Comparison of ENCODE assay signal across 1 cellular context in the genomic region with DNA sequence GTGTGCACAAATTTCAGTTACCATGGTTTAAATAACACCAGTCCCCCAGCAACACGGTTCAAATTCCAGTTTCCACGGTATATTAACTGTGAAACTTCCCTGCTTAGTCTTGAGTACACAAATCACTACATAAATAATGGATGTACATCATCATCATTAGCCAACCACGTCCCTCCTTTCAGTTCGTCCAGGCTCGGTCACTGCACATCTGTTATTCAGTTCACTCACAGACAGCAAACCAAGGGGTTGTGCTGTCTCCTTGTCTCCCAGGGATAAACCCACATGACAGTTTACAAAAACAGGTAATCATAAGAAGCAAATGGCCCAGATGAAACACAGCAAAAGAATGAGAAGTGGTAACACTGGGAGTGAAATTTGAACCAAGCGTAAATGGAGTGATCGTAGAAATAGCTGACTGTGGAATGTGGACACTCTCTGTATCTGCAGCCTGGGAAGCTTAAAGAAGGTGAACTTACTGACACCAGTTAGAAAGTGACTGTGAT.
TF ChIP-seq lines count a peak whose summit lies in the region.

No MANE protein-coding gene starts in this region.

TF ChIP-seq in HepG2, 621 proteins besides CTCF, POLR2A, EP300 and RAD21 (continued from another document and continues in another):
- TF ChIP-seq RAD51 (IDR thresholded peaks at IDR 0.05; ENCODE audit: borderline replicate concordance), result no peak
- no peak for TF ChIP-seq ZNF878 (CRISPR knock-in tag; IDR thresholded peaks at IDR 0.05)
- TF ChIP-seq, protein P1, sequence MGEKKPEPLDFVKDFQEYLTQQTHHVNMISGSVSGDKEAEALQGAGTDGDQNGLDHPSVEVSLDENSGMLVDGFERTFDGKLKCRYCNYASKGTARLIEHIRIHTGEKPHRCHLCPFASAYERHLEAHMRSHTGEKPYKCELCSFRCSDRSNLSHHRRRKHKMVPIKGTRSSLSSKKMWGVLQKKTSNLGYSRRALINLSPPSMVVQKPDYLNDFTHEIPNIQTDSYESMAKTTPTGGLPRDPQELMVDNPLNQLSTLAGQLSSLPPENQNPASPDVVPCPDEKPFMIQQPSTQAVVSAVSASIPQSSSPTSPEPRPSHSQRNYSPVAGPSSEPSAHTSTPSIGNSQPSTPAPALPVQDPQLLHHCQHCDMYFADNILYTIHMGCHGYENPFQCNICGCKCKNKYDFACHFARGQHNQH (CRISPR knock-in tag; IDR thresholded peaks at IDR 0.05), result no peak
- TF ChIP-seq HNF4A (CRISPR knock-in tag; IDR thresholded peaks at IDR 0.05), result peak; percentile 55
- TF ChIP-seq, protein P2, sequence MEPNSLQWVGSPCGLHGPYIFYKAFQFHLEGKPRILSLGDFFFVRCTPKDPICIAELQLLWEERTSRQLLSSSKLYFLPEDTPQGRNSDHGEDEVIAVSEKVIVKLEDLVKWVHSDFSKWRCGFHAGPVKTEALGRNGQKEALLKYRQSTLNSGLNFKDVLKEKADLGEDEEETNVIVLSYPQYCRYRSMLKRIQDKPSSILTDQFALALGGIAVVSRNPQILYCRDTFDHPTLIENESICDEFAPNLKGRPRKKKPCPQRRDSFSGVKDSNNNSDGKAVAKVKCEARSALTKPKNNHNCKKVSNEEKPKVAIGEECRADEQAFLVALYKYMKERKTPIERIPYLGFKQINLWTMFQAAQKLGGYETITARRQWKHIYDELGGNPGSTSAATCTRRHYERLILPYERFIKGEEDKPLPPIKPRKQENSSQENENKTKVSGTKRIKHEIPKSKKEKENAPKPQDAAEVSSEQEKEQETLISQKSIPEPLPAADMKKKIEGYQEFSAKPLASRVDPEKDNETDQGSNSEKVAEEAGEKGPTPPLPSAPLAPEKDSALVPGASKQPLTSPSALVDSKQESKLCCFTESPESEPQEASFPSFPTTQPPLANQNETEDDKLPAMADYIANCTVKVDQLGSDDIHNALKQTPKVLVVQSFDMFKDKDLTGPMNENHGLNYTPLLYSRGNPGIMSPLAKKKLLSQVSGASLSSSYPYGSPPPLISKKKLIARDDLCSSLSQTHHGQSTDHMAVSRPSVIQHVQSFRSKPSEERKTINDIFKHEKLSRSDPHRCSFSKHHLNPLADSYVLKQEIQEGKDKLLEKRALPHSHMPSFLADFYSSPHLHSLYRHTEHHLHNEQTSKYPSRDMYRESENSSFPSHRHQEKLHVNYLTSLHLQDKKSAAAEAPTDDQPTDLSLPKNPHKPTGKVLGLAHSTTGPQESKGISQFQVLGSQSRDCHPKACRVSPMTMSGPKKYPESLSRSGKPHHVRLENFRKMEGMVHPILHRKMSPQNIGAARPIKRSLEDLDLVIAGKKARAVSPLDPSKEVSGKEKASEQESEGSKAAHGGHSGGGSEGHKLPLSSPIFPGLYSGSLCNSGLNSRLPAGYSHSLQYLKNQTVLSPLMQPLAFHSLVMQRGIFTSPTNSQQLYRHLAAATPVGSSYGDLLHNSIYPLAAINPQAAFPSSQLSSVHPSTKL (CRISPR knock-in tag; IDR thresholded peaks at IDR 0.05), result peak; percentile 41; the same call in 1 of the 2 replicates
- peak; percentile 46 for TF ChIP-seq ASH2L (IDR thresholded peaks at IDR 0.05; ENCODE audit: insufficient read length, low read depth, low read length)
- peak; percentile 64; the same call in 1 of the 2 replicates for TF ChIP-seq RFX1 (IDR thresholded peaks at IDR 0.05)
- TF ChIP-seq GATAD2A (CRISPR knock-in tag; IDR thresholded peaks at IDR 0.05), result peak; percentile 19; the same call in 1 of the 2 replicates
- TF ChIP-seq, protein P3, sequence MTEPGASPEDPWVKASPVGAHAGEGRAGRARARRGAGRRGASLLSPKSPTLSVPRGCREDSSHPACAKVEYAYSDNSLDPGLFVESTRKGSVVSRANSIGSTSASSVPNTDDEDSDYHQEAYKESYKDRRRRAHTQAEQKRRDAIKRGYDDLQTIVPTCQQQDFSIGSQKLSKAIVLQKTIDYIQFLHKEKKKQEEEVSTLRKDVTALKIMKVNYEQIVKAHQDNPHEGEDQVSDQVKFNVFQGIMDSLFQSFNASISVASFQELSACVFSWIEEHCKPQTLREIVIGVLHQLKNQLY (CRISPR knock-in tag; IDR thresholded peaks at IDR 0.05), result no peak
- TF ChIP-seq SOX5 (CRISPR knock-in tag; IDR thresholded peaks at IDR 0.05; ENCODE audit: borderline replicate concordance), result peak; percentile 10; the same call in 1 of the 2 replicates
- TF ChIP-seq, protein P4, sequence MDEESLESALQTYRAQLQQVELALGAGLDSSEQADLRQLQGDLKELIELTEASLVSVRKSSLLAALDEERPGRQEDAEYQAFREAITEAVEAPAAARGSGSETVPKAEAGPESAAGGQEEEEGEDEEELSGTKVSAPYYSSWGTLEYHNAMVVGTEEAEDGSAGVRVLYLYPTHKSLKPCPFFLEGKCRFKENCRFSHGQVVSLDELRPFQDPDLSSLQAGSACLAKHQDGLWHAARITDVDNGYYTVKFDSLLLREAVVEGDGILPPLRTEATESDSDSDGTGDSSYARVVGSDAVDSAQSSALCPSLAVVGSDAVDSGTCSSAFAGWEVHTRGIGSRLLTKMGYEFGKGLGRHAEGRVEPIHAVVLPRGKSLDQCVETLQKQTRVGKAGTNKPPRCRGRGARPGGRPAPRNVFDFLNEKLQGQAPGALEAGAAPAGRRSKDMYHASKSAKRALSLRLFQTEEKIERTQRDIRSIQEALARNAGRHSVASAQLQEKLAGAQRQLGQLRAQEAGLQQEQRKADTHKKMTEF (CRISPR knock-in tag; IDR thresholded peaks at IDR 0.05), result 0 out of 2 replicates have a peak, but pooled peaks have one; percentile 20
- peak; percentile 67; the same call in 1 of the 2 replicates for TF ChIP-seq ZMYM4 (CRISPR knock-in tag; IDR thresholded peaks at IDR 0.05)
- TF ChIP-seq KLF16 (CRISPR knock-in tag; IDR thresholded peaks at IDR 0.05), result peak in 1 of 2 experiments; percentile 23; a peak in 1 of 4 replicates
- no peak for TF ChIP-seq KDM1A (CRISPR knock-in tag; IDR thresholded peaks at IDR 0.05)
- no peak for TF ChIP-seq MTA1 (CRISPR knock-in tag; IDR thresholded peaks at IDR 0.05; ENCODE audit: borderline replicate concordance)
- TF ChIP-seq, protein P5, sequence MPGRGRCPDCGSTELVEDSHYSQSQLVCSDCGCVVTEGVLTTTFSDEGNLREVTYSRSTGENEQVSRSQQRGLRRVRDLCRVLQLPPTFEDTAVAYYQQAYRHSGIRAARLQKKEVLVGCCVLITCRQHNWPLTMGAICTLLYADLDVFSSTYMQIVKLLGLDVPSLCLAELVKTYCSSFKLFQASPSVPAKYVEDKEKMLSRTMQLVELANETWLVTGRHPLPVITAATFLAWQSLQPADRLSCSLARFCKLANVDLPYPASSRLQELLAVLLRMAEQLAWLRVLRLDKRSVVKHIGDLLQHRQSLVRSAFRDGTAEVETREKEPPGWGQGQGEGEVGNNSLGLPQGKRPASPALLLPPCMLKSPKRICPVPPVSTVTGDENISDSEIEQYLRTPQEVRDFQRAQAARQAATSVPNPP (CRISPR knock-in tag; IDR thresholded peaks at IDR 0.05), result no peak
- no peak for TF ChIP-seq ZFYVE20 (CRISPR knock-in tag; IDR thresholded peaks at IDR 0.05; ENCODE audit: borderline replicate concordance, low read depth)
- TF ChIP-seq, protein P6, sequence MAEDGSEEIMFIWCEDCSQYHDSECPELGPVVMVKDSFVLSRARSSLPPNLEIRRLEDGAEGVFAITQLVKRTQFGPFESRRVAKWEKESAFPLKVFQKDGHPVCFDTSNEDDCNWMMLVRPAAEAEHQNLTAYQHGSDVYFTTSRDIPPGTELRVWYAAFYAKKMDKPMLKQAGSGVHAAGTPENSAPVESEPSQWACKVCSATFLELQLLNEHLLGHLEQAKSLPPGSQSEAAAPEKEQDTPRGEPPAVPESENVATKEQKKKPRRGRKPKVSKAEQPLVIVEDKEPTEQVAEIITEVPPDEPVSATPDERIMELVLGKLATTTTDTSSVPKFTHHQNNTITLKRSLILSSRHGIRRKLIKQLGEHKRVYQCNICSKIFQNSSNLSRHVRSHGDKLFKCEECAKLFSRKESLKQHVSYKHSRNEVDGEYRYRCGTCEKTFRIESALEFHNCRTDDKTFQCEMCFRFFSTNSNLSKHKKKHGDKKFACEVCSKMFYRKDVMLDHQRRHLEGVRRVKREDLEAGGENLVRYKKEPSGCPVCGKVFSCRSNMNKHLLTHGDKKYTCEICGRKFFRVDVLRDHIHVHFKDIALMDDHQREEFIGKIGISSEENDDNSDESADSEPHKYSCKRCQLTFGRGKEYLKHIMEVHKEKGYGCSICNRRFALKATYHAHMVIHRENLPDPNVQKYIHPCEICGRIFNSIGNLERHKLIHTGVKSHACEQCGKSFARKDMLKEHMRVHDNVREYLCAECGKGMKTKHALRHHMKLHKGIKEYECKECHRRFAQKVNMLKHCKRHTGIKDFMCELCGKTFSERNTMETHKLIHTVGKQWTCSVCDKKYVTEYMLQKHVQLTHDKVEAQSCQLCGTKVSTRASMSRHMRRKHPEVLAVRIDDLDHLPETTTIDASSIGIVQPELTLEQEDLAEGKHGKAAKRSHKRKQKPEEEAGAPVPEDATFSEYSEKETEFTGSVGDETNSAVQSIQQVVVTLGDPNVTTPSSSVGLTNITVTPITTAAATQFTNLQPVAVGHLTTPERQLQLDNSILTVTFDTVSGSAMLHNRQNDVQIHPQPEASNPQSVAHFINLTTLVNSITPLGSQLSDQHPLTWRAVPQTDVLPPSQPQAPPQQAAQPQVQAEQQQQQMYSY (CRISPR knock-in tag; IDR thresholded peaks at IDR 0.05), result 0 out of 2 replicates have a peak, but pooled peaks have one; percentile 23
- no peak for TF ChIP-seq KMT2B (CRISPR knock-in tag; IDR thresholded peaks at IDR 0.05)
- no peak for TF ChIP-seq ZFP90 (CRISPR knock-in tag; IDR thresholded peaks at IDR 0.05; ENCODE audit: borderline replicate concordance)
- TF ChIP-seq ZNF205 (CRISPR knock-in tag; IDR thresholded peaks at IDR 0.05), result no peak
- 0 out of 2 replicates have a peak, but pooled peaks have one; percentile 15 for TF ChIP-seq THAP11 (CRISPR knock-in tag; IDR thresholded peaks at IDR 0.05)
- TF ChIP-seq NFIC (IDR thresholded peaks at IDR 0.05; ENCODE audit: low read length), result 0 out of 2 replicates have a peak, but pooled peaks have one; percentile 47
- no peak for TF ChIP-seq PAWR (CRISPR knock-in tag; IDR thresholded peaks at IDR 0.05; ENCODE audit: borderline replicate concordance)
- no peak for TF ChIP-seq SOX6 (IDR thresholded peaks at IDR 0.05)
- 0 out of 2 replicates have a peak, but pooled peaks have one; percentile 33 for TF ChIP-seq SOX6 (CRISPR knock-in tag; IDR thresholded peaks at IDR 0.05)
- TF ChIP-seq, protein P7, sequence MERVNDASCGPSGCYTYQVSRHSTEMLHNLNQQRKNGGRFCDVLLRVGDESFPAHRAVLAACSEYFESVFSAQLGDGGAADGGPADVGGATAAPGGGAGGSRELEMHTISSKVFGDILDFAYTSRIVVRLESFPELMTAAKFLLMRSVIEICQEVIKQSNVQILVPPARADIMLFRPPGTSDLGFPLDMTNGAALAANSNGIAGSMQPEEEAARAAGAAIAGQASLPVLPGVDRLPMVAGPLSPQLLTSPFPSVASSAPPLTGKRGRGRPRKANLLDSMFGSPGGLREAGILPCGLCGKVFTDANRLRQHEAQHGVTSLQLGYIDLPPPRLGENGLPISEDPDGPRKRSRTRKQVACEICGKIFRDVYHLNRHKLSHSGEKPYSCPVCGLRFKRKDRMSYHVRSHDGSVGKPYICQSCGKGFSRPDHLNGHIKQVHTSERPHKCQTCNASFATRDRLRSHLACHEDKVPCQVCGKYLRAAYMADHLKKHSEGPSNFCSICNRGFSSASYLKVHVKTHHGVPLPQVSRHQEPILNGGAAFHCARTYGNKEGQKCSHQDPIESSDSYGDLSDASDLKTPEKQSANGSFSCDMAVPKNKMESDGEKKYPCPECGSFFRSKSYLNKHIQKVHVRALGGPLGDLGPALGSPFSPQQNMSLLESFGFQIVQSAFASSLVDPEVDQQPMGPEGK (CRISPR knock-in tag; IDR thresholded peaks at IDR 0.05), result no peak
- TF ChIP-seq, protein P8, sequence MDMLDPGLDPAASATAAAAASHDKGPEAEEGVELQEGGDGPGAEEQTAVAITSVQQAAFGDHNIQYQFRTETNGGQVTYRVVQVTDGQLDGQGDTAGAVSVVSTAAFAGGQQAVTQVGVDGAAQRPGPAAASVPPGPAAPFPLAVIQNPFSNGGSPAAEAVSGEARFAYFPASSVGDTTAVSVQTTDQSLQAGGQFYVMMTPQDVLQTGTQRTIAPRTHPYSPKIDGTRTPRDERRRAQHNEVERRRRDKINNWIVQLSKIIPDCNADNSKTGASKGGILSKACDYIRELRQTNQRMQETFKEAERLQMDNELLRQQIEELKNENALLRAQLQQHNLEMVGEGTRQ (IDR thresholded peaks at IDR 0.05; ENCODE audit: low read depth, low read length), result no peak
- TF ChIP-seq, protein P8 (CRISPR knock-in tag; IDR thresholded peaks at IDR 0.05; ENCODE audit: borderline replicate concordance), result no peak
- TF ChIP-seq PHF21A (CRISPR knock-in tag; IDR thresholded peaks at IDR 0.05), result 0 out of 2 replicates have a peak, but pooled peaks have one; percentile 36
- TF ChIP-seq, protein P9, sequence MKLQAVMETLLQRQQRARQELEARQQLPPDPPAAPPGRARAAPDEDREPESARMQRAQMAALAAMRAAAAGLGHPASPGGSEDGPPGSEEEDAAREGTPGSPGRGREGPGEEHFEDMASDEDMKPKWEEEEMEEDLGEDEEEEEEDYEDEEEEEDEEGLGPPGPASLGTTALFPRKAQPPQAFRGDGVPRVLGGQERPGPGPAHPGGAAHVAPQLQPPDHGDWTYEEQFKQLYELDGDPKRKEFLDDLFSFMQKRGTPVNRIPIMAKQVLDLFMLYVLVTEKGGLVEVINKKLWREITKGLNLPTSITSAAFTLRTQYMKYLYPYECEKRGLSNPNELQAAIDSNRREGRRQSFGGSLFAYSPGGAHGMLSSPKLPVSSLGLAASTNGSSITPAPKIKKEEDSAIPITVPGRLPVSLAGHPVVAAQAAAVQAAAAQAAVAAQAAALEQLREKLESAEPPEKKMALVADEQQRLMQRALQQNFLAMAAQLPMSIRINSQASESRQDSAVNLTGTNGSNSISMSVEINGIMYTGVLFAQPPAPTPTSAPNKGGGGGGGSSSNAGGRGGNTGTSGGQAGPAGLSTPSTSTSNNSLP (IDR thresholded peaks at IDR 0.05; ENCODE audit: low read depth, low read length), result peak; percentile 67
- peak; percentile 69 for TF ChIP-seq IRF2 (CRISPR knock-in tag; IDR thresholded peaks at IDR 0.05)
- no peak for TF ChIP-seq ZNF451 (CRISPR knock-in tag; IDR thresholded peaks at IDR 0.05)
- no peak for TF ChIP-seq IKZF1 (IDR thresholded peaks at IDR 0.05)
- no peak for TF ChIP-seq STAG1 (CRISPR knock-in tag; IDR thresholded peaks at IDR 0.05)
- peak; percentile 57; the same call in 1 of the 2 replicates for TF ChIP-seq ZNF652 (CRISPR knock-in tag; IDR thresholded peaks at IDR 0.05; ENCODE audit: borderline replicate concordance, low read depth)
- peak; percentile 61; the same call in 1 of the 3 replicates for TF ChIP-seq MXI1 (IDR thresholded peaks at IDR 0.05; ENCODE audit: borderline replicate concordance, low read depth, low read length)
- TF ChIP-seq FOXA1 (IDR thresholded peaks at IDR 0.05), result no peak
- TF ChIP-seq FOXA1 (CRISPR knock-in tag; IDR thresholded peaks at IDR 0.05), result 0 out of 2 replicates have a peak, but pooled peaks have one; percentile 32
- no peak for TF ChIP-seq HNRNPK (IDR thresholded peaks at IDR 0.05; ENCODE audit: low read depth, low read length, poor library complexity, severe bottlenecking)
